ENCODE assay signal across 6 cellular contexts in genomic region chr4:10532155-10532554, GRCh38.
"Had no signal": no experiment of that assay in that cellular context is flagged by ENCODE, and none has a peak within 500 bp of the region (broad histone marks: within the 10 kb centered on the region; RNA-seq: fewer than 3 reads in every experiment).

No MANE protein-coding gene starts in this region.

- H3K27ac Mint-ChIP-seq: IgD-negative memory B cell had no signal

- DNase-seq: IMR-90, KBM-7, KG1 had no signal

- H3K9me3 Mint-ChIP-seq: IgD-negative memory B cell had no signal

- H3K4me3 Mint-ChIP-seq: IgD-negative memory B cell had no signal

- H3K4me3 ChIP-seq: K562 had no signal

- H3K27ac ChIP-seq: HL-60 had no signal
